In genomic region chr22:22701557-22701956, GRCh38 we compare ENCODE assay signal across 15 cellular contexts. TPM values are rescaled to one million over a fixed set of nuclear protein-coding genes. Genes with fewer than 3 reads are reported as not detected.
"Had no signal": no experiment of that assay in that cellular context is flagged by ENCODE, and none has a peak within 500 bp of the region (broad histone marks: within the 10 kb centered on the region; RNA-seq: fewer than 3 reads in every experiment).

No MANE protein-coding gene starts in this region.

RNA-seq across cellular contexts. Expression of gene GGTLC2, which starts 57.1 kb away (rescaled TPM):
- total RNA-seq: natural killer cell, occipital lobe, osteoblast, ovary, progenitor cell of endocrine pancreas, psoas muscle, renal cortical epithelial cell, right cardiac atrium, right lobe of liver, smooth muscle cell, spleen, suprapubic skin, transverse colon, vagina had no signal
- polyA plus RNA-seq: neural cell, ovary, psoas muscle, right cardiac atrium, smooth muscle cell, spleen had no signal
